1 cellular context compared by ENCODE assay signal in the genomic region with DNA sequence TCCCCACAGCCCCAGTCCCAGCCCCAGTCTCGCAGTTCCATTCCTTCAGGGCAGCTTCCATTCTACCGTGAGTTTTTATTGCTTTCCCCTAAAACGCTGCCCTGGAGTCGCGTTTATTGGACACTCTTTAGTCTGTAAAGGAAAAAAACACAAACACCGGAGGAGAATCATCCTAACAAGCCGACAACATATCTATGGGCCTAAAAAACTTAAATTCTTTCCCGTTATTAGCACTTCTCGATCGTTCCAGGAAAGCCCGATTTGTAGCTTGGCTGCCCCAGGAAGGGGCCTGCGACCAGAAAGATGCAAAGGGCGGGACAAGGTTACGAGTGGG.
TF ChIP-seq lines count a peak whose summit lies in the region.

No MANE protein-coding gene starts in this region.

TF ChIP-seq in GM12878, 131 proteins besides CTCF, POLR2A, EP300 and RAD21 (continued from another document):
- TF ChIP-seq, protein P1, sequence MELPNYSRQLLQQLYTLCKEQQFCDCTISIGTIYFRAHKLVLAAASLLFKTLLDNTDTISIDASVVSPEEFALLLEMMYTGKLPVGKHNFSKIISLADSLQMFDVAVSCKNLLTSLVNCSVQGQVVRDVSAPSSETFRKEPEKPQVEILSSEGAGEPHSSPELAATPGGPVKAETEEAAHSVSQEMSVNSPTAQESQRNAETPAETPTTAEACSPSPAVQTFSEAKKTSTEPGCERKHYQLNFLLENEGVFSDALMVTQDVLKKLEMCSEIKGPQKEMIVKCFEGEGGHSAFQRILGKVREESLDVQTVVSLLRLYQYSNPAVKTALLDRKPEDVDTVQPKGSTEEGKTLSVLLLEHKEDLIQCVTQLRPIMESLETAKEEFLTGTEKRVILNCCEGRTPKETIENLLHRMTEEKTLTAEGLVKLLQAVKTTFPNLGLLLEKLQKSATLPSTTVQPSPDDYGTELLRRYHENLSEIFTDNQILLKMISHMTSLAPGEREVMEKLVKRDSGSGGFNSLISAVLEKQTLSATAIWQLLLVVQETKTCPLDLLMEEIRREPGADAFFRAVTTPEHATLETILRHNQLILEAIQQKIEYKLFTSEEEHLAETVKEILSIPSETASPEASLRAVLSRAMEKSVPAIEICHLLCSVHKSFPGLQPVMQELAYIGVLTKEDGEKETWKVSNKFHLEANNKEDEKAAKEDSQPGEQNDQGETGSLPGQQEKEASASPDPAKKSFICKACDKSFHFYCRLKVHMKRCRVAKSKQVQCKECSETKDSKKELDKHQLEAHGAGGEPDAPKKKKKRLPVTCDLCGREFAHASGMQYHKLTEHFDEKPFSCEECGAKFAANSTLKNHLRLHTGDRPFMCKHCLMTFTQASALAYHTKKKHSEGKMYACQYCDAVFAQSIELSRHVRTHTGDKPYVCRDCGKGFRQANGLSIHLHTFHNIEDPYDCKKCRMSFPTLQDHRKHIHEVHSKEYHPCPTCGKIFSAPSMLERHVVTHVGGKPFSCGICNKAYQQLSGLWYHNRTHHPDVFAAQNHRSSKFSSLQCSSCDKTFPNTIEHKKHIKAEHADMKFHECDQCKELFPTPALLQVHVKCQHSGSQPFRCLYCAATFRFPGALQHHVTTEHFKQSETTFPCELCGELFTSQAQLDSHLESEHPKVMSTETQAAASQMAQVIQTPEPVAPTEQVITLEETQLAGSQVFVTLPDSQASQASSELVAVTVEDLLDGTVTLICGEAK (IDR thresholded peaks at IDR 0.05; ENCODE audit: borderline replicate concordance), result no peak
- no peak for TF ChIP-seq HDGF (IDR thresholded peaks at IDR 0.05)
- TF ChIP-seq RCOR1 (conservative IDR thresholded peaks at IDR 0.05; ENCODE audit: low read depth, low read length), result no peak
- TF ChIP-seq HDAC2 (IDR thresholded peaks at IDR 0.05), result no peak
